ENCODE assay signal across 14 cellular contexts in the genomic region with DNA sequence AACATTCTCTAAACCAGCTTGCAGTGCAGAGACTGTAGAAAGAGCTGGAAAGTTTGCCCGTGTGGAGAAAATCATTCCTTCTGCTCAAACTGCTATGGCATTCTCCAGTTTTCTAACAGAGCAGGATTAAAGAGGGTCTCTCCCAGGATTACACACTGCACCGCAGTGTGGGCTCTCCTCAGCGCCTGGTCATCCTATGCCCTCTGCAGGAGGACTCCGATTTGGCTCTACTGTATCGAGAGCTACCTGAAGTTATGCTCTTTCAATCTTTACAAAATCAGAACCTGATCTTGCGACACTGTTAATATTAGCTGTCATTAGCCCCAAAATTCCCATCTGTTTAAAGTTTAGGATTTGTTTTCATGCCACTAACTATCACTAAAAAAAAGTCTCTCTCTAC. TPM values are rescaled to one million over a fixed set of nuclear protein-coding genes. Genes with fewer than 3 reads are reported as not detected.
DNase-seq lines count a peak whose midpoint lies in the region; ATAC-seq, FAIRE-seq and TF ChIP-seq lines count a peak whose summit lies in the region.
"Had no signal": no experiment of that assay in that cellular context is flagged by ENCODE, and none has a peak within 500 bp of the region (broad histone marks: within the 10 kb centered on the region; RNA-seq: fewer than 3 reads in every experiment).

No MANE protein-coding gene starts in this region.

- H4K91ac ChIP-seq in IMR-90 (ENCODE audit: insufficient read depth, low read depth, low read length) (no peak overlapping the region), H1 (replicated peaks; ENCODE audit: insufficient read length, low read length) (no peak overlapping the region)

- H2BK5ac ChIP-seq in IMR-90 (ENCODE audit: low read depth, low read length, poor library complexity, severe bottlenecking) (no peak overlapping the region), H1 (ENCODE audit: low read depth, low read length) (no peak overlapping the region), mesendoderm (ENCODE audit: low read length) (no peak overlapping the region)

- H3K27me3 ChIP-seq in IMR-90 (ENCODE audit: control insufficient read depth, insufficient read depth, low read length): no peaks in the 10 kb centered on the region
- no peaks in the 10 kb centered on the region for H3K27me3 ChIP-seq in H1 (replicated peaks in 1 of 4; ENCODE audit: control insufficient read depth in 3 of 4, extremely low read depth in 1 of 4, insufficient read depth in 3 of 4, low read length in 3 of 4)
- H3K27me3 ChIP-seq in mesendoderm (ENCODE audit: insufficient read depth, low read length, poor library complexity): no peaks in the 10 kb centered on the region

- no peak for TF ChIP-seq EP300 in H1 (IDR thresholded peaks at IDR 0.05; ENCODE audit: borderline replicate concordance in 1 of 2, low read depth in 2 of 2, low read length in 2 of 2)

- H4K20me1 ChIP-seq in IMR-90 (ENCODE audit: insufficient read depth, low read length) (no peaks in the 10 kb centered on the region), H1 (replicated peaks in 1 of 2; ENCODE audit: control insufficient read depth in 1 of 2, insufficient read depth in 2 of 2, low read length in 2 of 2) (no peaks in the 10 kb centered on the region)

- TF ChIP-seq RAD21 in IMR-90 (IDR thresholded peaks at IDR 0.05; ENCODE audit: low read length) (peak; percentile 43), H1 (IDR thresholded peaks at IDR 0.05 in 1 of 2, conservative IDR thresholded peaks at IDR 0.05 in 1 of 2; ENCODE audit: low read depth in 2 of 2, low read length in 2 of 2) (peak; percentile 82 to 90)

- no peak overlapping the region for H2AK5ac ChIP-seq in IMR-90 (ENCODE audit: low read depth, low read length)
- H2AK5ac ChIP-seq in H1 (ENCODE audit: low read depth, low read length): no peak overlapping the region
- H2AK5ac ChIP-seq in mesendoderm (ENCODE audit: low read length): no peak overlapping the region

- H3K4ac ChIP-seq in IMR-90 (ENCODE audit: low read depth, low read length) (no peak overlapping the region), H1 (replicated peaks; ENCODE audit: insufficient read length, low read depth, low read length) (no peak overlapping the region), mesendoderm (ENCODE audit: low read depth, low read length) (no peak overlapping the region)

- peaks cover 3% of the 10 kb centered on the region for H3K9me1 ChIP-seq in IMR-90 (ENCODE audit: insufficient read depth, low read length)

- H3K4me2 ChIP-seq in IMR-90 (ENCODE audit: low read depth, low read length) (no peak overlapping the region), H1 (ENCODE audit: insufficient read depth in 1 of 2, low read depth in 2 of 2, low read length in 2 of 2) (no peak overlapping the region), mesendoderm (ENCODE audit: low read length) (no peak overlapping the region)

- no peak overlapping the region for H4K5ac ChIP-seq in IMR-90 (ENCODE audit: low read depth, low read length)
- H4K5ac ChIP-seq in H1 (ENCODE audit: insufficient read length, low read depth, low read length): no peak overlapping the region
- H4K5ac ChIP-seq in mesendoderm (ENCODE audit: low read length): no peak overlapping the region

- no peak overlapping the region for H3K4me3 ChIP-seq in IMR-90 (ENCODE audit: insufficient read depth, low read depth, low read length)
- no peak overlapping the region for H3K4me3 ChIP-seq in H1 (ENCODE audit: extremely low read depth in 1 of 4, insufficient read depth in 2 of 4, low read depth in 3 of 4, low read length in 4 of 4)
- H3K4me3 ChIP-seq in mesendoderm (ENCODE audit: low read length): no peak overlapping the region
- H3K4me3 ChIP-seq: psoas muscle had no signal

- H4K8ac ChIP-seq in IMR-90 (ENCODE audit: low read depth in 2 of 2, low read length in 2 of 2) (no peak overlapping the region), H1 (ENCODE audit: extremely low read depth, insufficient read depth, low read length) (no peak overlapping the region), mesendoderm (ENCODE audit: low read depth, low read length) (no peak overlapping the region)

- H2BK15ac ChIP-seq in IMR-90 (ENCODE audit: low read depth, low read length) (no peak overlapping the region), H1 (ENCODE audit: low read length) (no peak overlapping the region), mesendoderm (replicated peaks; ENCODE audit: low read depth) (no peak overlapping the region)

- POLR2A ChIA-PET in IMR-90 (lab: Charles Lee; ENCODE audit: unreplicated experiment): interaction anchor here (0.6 kb wide), 1 partner anchor 10 kb away, joined by 3 read pairs; no protein-coding TSS in a partner anchor
- POLR2A ChIA-PET in H1 (lab: Charles Lee; ENCODE audit: partially characterized antibody): no interaction called here
- POLR2A ChIA-PET in RWPE1 (lab: Yijun Ruan, JAX; ENCODE audit: low non-redundant PET): no interaction called here

- no peaks in the 10 kb centered on the region for H3K23me2 ChIP-seq in H1 (ENCODE audit: low read depth, low read length)

- in situ Hi-C loops in IMR-90 (cut with MboI; ENCODE audit: low sequenced_read_pairs): no loop called here

- H3K56ac ChIP-seq in IMR-90 (ENCODE audit: extremely low read depth, insufficient read depth, low read length) (no peak overlapping the region), H1 (replicated peaks; ENCODE audit: insufficient read length, low read depth, low read length) (no peak overlapping the region), mesendoderm (ENCODE audit: low read length) (no peak overlapping the region)

- CTCF ChIA-PET in IMR-90 (lab: Yijun Ruan, JAX): interaction anchor here (0.5 to 1.0 kb wide), 2 partner anchors 10 to 37 kb away, joined by 3 to 4 read pairs; no protein-coding TSS in a partner anchor
- CTCF ChIA-PET in H1 (lab: Charles Lee; ENCODE audit: partially characterized antibody): interaction anchor here (0.6 to 3.9 kb wide), 24 partner anchors 10 to 719 kb away, joined by 3 to 22 read pairs (median 4); a partner anchor contains a TSS
- CTCF ChIA-PET in RWPE1 (lab: Yijun Ruan, JAX): interaction anchor here (0.7 to 0.9 kb wide), 3 partner anchors 10 to 354 kb away, joined by 3 to 4 read pairs (median 3); no protein-coding TSS in a partner anchor

- 90% methylated on average over 2 of the region's 6 CpGs; no CpG with 5 or more reads in 1 of the 2 experiments for WGBS in IMR-90 (ENCODE audit: extremely low coverage in 2 of 2, insufficient read length in 1 of 2), 2 experiments
- WGBS in H1 (ENCODE audit: extremely low coverage in 1 of 2, insufficient coverage in 1 of 2, insufficient read length in 1 of 2, insufficient replicate concordance in 2 of 2, low coverage in 1 of 2, low lambda C conversion rate in 2 of 2, missing lambda C conversion rate in 1 of 2), 2 experiments: 82% methylated on average over 6 of the region's 6 CpGs; no CpG with 5 or more reads in 1 of the 2 experiments
- WGBS in mesendoderm (ENCODE audit: extremely low coverage, insufficient coverage, low lambda C conversion rate): no CpG with 5 or more reads among the region's 6 CpGs

- H2AFZ ChIP-seq in IMR-90 (replicated peaks; ENCODE audit: low read length, poor library complexity) (no peak overlapping the region), H1 (ENCODE audit: low read length) (no peak overlapping the region; the same call in 1 of the 2 replicates)

- FAIRE-seq in H1 (lab: Jason Lieb, UNC): no peak
- FAIRE-seq: TTC549 had no signal

- H2BK20ac ChIP-seq in IMR-90 (ENCODE audit: low read depth, low read length): no peak overlapping the region
- no peak overlapping the region for H2BK20ac ChIP-seq in H1 (ENCODE audit: low read length)

- 0 out of 2 replicates have a peak, but pooled peaks have one; percentile 48 for ATAC-seq in IMR-90 (ENCODE audit: low read depth)
- no peak for ATAC-seq in GM18498 (IDR thresholded peaks at IDR 0.05; ENCODE audit: unreplicated experiment)
- ATAC-seq in HG02852 (IDR thresholded peaks at IDR 0.05; ENCODE audit: unreplicated experiment): no peak
- no peak for ATAC-seq in HG03135 (IDR thresholded peaks at IDR 0.05; ENCODE audit: unreplicated experiment)

- no peak for TF ChIP-seq POLR2A in IMR-90 (IDR thresholded peaks at IDR 0.05; ENCODE audit: low read depth, low read length)
- TF ChIP-seq POLR2A in H1 (IDR thresholded peaks at IDR 0.05; ENCODE audit: control extremely low read depth in 1 of 2, low read depth in 2 of 2, low read length in 2 of 2): no peak

- H3K23ac ChIP-seq in IMR-90 (ENCODE audit: low read depth, low read length): no peak overlapping the region
- H3K23ac ChIP-seq in H1 (ENCODE audit: insufficient read length): no peak overlapping the region
- no peak overlapping the region for H3K23ac ChIP-seq in mesendoderm (ENCODE audit: low read length)

- peaks cover 4% of the 10 kb centered on the region; the same call in 1 of the 2 replicates for H3K4me1 ChIP-seq in IMR-90 (ENCODE audit: control insufficient read depth, insufficient read depth, low read length)
- no peaks in the 10 kb centered on the region for H3K4me1 ChIP-seq in H1 (replicated peaks in 1 of 4; ENCODE audit: control insufficient read depth in 3 of 4, insufficient read depth in 4 of 4, low read length in 3 of 4)
- H3K4me1 ChIP-seq in mesendoderm (ENCODE audit: control insufficient read depth, low read depth, low read length): peaks cover 2% of the 10 kb centered on the region
- H3K4me1 ChIP-seq: psoas muscle had no signal

- intact Hi-C loops in IMR-90 (cut with micrococcal nuclease): loop anchor here (5.0 to 10.0 kb wide), 2 partner anchors 655 to 793 kb away; no protein-coding TSS in a partner anchor

- H2BK12ac ChIP-seq in H1 (ENCODE audit: low read depth, low read length): no peak overlapping the region

- dilution Hi-C loops in IMR-90 (cut with HindIII; ENCODE audit: low sequenced_read_pairs, unreplicated experiment): no loop called here

- no peaks in the 10 kb centered on the region for H3K79me2 ChIP-seq in H1 (ENCODE audit: control insufficient read depth in 1 of 2, insufficient read depth in 2 of 2, low read length in 2 of 2)
- H3K79me2 ChIP-seq in mesendoderm (ENCODE audit: control insufficient read depth, insufficient read depth, low read length): no peaks in the 10 kb centered on the region

- H3K79me1 ChIP-seq in IMR-90 (ENCODE audit: low read depth in 1 of 2, low read length in 2 of 2): no peaks in the 10 kb centered on the region
- H3K79me1 ChIP-seq in H1 (ENCODE audit: low read depth, low read length): no peaks in the 10 kb centered on the region
- H3K79me1 ChIP-seq in mesendoderm (ENCODE audit: low read length): no peaks in the 10 kb centered on the region

- TF ChIP-seq CTCF in IMR-90 (conservative IDR thresholded peaks at IDR 0.05; ENCODE audit: low read depth, low read length) (peak; percentile 35; the same call in 1 of the 2 replicates), H1 (IDR thresholded peaks at IDR 0.05; ENCODE audit: control extremely low read depth in 1 of 3, insufficient read depth in 1 of 3, low read depth in 1 of 3, low read length in 3 of 3) (peak; percentile 49 to 56 (median 56); a peak in 3 of 4 replicates), RWPE1 (conservative IDR thresholded peaks at IDR 0.05; ENCODE audit: low read depth) (no peak)

- H3K9ac ChIP-seq in IMR-90 (ENCODE audit: low read depth, low read length): no peak overlapping the region
- no peak overlapping the region for H3K9ac ChIP-seq in H1 (replicated peaks in 1 of 4; ENCODE audit: extremely low read depth in 1 of 4, low read depth in 3 of 4, low read length in 3 of 4)
- no peak overlapping the region for H3K9ac ChIP-seq in mesendoderm (ENCODE audit: low read length)

- H3K18ac ChIP-seq in IMR-90 (ENCODE audit: low read depth, low read length) (no peak overlapping the region), H1 (ENCODE audit: extremely low read depth, low read length) (no peak overlapping the region), mesendoderm (ENCODE audit: low read length) (no peak overlapping the region)

- no peak overlapping the region for H2AK9ac ChIP-seq in IMR-90 (replicated peaks; ENCODE audit: low read depth, low read length, poor library complexity)

- H3K27ac ChIP-seq in IMR-90 (ENCODE audit: insufficient read depth, low read length) (no peak overlapping the region), H1 (ENCODE audit: low read depth, low read length) (no peak overlapping the region), mesendoderm (ENCODE audit: low read depth, low read length) (no peak overlapping the region), RWPE1 (no peak overlapping the region)
- H3K27ac ChIP-seq: psoas muscle had no signal

- H3K9me3 ChIP-seq in IMR-90 (ENCODE audit: control insufficient read depth, insufficient read depth, low read length): no peaks in the 10 kb centered on the region
- no peaks in the 10 kb centered on the region for H3K9me3 ChIP-seq in H1 (ENCODE audit: insufficient read depth in 2 of 2, low read depth in 1 of 2, low read length in 1 of 2)
- H3K9me3 ChIP-seq: psoas muscle had no signal

- peak; percentile 45 for DNase-seq in Ammon's horn (ENCODE audit: low spot score)
- no peak for DNase-seq in IMR-90
- no peak for DNase-seq in H1 (ENCODE audit: low read depth in 1 of 2, low spot score in 2 of 2)
- DNase-seq in mesendoderm: peak; percentile 59
- no peak for DNase-seq in RWPE1 (ENCODE audit: low spot score)
- DNase-seq: activated CD8-positive, alpha-beta memory T cell treated with anti-CD3 and anti-CD28 coated beads, Interleukin-2, amount 50 U/mL, for 4 hours; CD8-positive, alpha-beta memory T cell; psoas muscle; stimulated activated CD4-positive, alpha-beta T cell treated with anti-CD3 and anti-CD28 coated beads, Interleukin-4, amount 100 ng/mL, for 1 hour; stimulated activated naive CD4-positive, alpha-beta T cell treated with Interleukin-2 at 50 U/mL for 16 hours had no signal

- H3K14ac ChIP-seq in IMR-90 (replicated peaks; ENCODE audit: low read depth, low read length) (no peak overlapping the region), H1 (ENCODE audit: insufficient read length) (no peak overlapping the region)

- no TSS peak for BruUV-seq in IMR-90 (replicated peaks; lab: Mats Ljungman, UMichigan)

- no peaks in the 10 kb centered on the region for H3K36me3 ChIP-seq in IMR-90 (ENCODE audit: control insufficient read depth, insufficient read depth, low read length)
- no peaks in the 10 kb centered on the region for H3K36me3 ChIP-seq in H1 (ENCODE audit: control insufficient read depth in 2 of 4, insufficient read depth in 4 of 4, low read length in 3 of 4)
- no peaks in the 10 kb centered on the region for H3K36me3 ChIP-seq in mesendoderm (ENCODE audit: control insufficient read depth, insufficient read depth, low read length)

- no peak overlapping the region for H2BK120ac ChIP-seq in IMR-90 (ENCODE audit: low read depth, low read length)
- H2BK120ac ChIP-seq in H1 (replicated peaks; ENCODE audit: low read depth, low read length): no peak overlapping the region
- H2BK120ac ChIP-seq in mesendoderm (ENCODE audit: low read depth, low read length): no peak overlapping the region

RNA-seq across cellular contexts. Expression of a gene that starts 33.0 kb away (rescaled TPM):
- total RNA-seq in IMR-90 (2012; rRNA removed): 0.72 and 1.1 TPM in 2 replicates
- polyA plus RNA-seq in IMR-90 (2012; rRNA removed) (3.8 and 5.2 TPM in 2 replicates), H1 (2011; rRNA removed) (0.58 and 1.1 TPM in 2 replicates)
- polyA plus RNA-seq in IMR-90 (2012; cell fraction: cytosol; rRNA removed): 0.64 and 1.6 TPM in 2 replicates
- polyA plus RNA-seq in IMR-90 (2012; cell fraction: nucleus; rRNA removed; ENCODE audit: low replicate concordance): 5.6 and 8.7 TPM in 2 replicates
- total RNA-seq in H1 (2021; fragmentation: NEBNext Ultra II Directional; extraction: Animal tissue kit (Norgen Biotek cat#: 25700)): 1.6 and 3.4 TPM in 2 replicates
- polyA plus RNA-seq in H1 (2011; cell fraction: cytosol; rRNA removed): 0.49 TPM
- 2.5 TPM for polyA plus RNA-seq in H1 (2011; cell fraction: nucleus; rRNA removed)
- 0.73 to 2.2 TPM (median 0.84 TPM) in 4 replicates for polyA plus RNA-seq in H1 (2012, experiment 1 of 2)
- polyA plus RNA-seq in H1 (2012, experiment 2 of 2): 0.09 TPM
- 5.3 TPM for polyA plus RNA-seq in H1 (2013, experiment 1 of 2)
- polyA plus RNA-seq in H1 (2013, experiment 2 of 2): 5.5 TPM
- 0.79 and 1.1 TPM in 2 replicates for polyA minus RNA-seq in H1 (2011; rRNA and poly(A)+ RNA removed)
- polyA minus RNA-seq in H1 (2011; cell fraction: cytosol; rRNA and poly(A)+ RNA removed): 0.37 TPM
- 0.20 TPM for polyA minus RNA-seq in H1 (2011; cell fraction: nucleus; rRNA and poly(A)+ RNA removed)
- polyA plus RNA-seq in mesendoderm (2013, experiment 1 of 2): 0.08 TPM
- polyA plus RNA-seq in mesendoderm (2013, experiment 2 of 2): 0.13 TPM
- total RNA-seq: CD8-positive, alpha-beta memory T cell had no signal
- polyA plus RNA-seq: CD8-positive, alpha-beta memory T cell had no signal

Comparison
In these comparisons a context has a peak if more than half of its experiments do, and no peak if none do; other contexts are left out.
1. DNase-seq: peak in Ammon's horn (single experiment) and mesendoderm (single experiment); none in IMR-90 (single experiment), H1 (0 of 2) and RWPE1 (single experiment).